Comparison of ENCODE assay signal across 27 cellular contexts in the genomic region with DNA sequence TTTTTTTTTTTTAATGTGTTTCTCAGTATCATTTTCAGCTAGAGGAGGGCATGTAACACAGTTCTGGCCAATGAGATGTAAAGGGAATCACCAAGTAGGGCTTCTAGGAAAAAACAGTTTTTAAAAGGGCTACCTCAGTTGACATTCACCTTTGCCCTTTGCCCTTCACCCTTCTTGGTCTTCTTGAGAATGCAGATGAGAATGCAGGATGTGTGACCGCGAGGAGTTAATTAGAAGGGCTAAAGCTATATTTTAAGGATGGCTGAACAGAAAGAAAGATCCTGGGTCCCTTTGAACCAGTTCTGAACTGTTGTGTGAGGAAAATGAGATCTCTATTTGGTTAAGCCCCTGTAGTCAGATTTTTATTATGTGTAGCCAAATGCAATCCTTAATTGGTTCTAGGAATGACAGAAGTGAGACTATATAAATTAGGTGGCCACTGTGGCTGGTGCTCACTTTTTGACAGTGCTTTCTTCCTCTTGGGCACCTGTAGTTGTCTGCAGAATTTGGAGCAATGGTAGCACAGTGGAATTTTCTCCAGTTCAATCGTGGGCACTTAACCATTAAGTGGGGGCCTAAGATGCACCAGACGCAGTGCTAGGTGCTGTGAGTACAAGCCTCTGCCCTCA.
"Had no signal": no experiment of that assay in that cellular context is flagged by ENCODE, and none has a peak within 500 bp of the region (broad histone marks: within the 10 kb centered on the region; RNA-seq: fewer than 3 reads in every experiment).

No MANE protein-coding gene starts in this region.

- H3K4me3 Mint-ChIP-seq: activated CD4-positive, alpha-beta memory T cell treated with anti-CD3 and anti-CD28 coated beads for 36 hours; activated naive CD4-positive, alpha-beta T cell treated with anti-CD3 and anti-CD28 coated beads, Interleukin-2, amount 10 ng/mL, durations not matched to agents 7 days and 5 days; memory B cell; natural killer cell treated with Interleukin-12 subunit alpha and Interleukin-12 subunit beta and Interleukin-15 and Interleukin-18, amount 100 ng/mL, for 72 hours; stimulated activated naive B cell treated with anti-CD40 and anti-IgM and Interleukin-4, amounts not matched to agents 10 μg/mL and 1 μg/mL and 100 μg/mL, for 72 hours; WTC11 had no signal

- H3K27ac Mint-ChIP-seq: activated CD4-positive, alpha-beta memory T cell treated with anti-CD3 and anti-CD28 coated beads for 36 hours; activated naive CD4-positive, alpha-beta T cell treated with anti-CD3 and anti-CD28 coated beads, Interleukin-2, amount 10 ng/mL, durations not matched to agents 7 days and 5 days; memory B cell; natural killer cell treated with Interleukin-12 subunit alpha and Interleukin-12 subunit beta and Interleukin-15 and Interleukin-18, amount 100 ng/mL, for 72 hours; stimulated activated naive B cell treated with anti-CD40 and anti-IgM and Interleukin-4, amounts not matched to agents 10 μg/mL and 1 μg/mL and 100 μg/mL, for 72 hours had no signal

- H3K36me3 ChIP-seq: brain microvascular endothelial cell, sigmoid colon, uterus had no signal

- H3K27me3 ChIP-seq: brain microvascular endothelial cell, sigmoid colon, testis, uterus had no signal

- H3K4me3 ChIP-seq: sigmoid colon, smooth muscle cell, testis, uterus had no signal

- H3K27ac ChIP-seq: brain microvascular endothelial cell, testis, uterus had no signal

- H3K4me1 ChIP-seq: sigmoid colon, uterus had no signal

- H3K9me3 ChIP-seq: sigmoid colon, testis, uterus had no signal

- H3K4me2 ChIP-seq: smooth muscle cell had no signal

- H3K36me3 Mint-ChIP-seq: activated CD4-positive, alpha-beta memory T cell treated with anti-CD3 and anti-CD28 coated beads for 36 hours; activated naive CD4-positive, alpha-beta T cell treated with anti-CD3 and anti-CD28 coated beads, Interleukin-2, amount 10 ng/mL, durations not matched to agents 7 days and 5 days; memory B cell; natural killer cell treated with Interleukin-12 subunit alpha and Interleukin-12 subunit beta and Interleukin-15 and Interleukin-18, amount 100 ng/mL, for 72 hours; stimulated activated naive B cell treated with anti-CD40 and anti-IgM and Interleukin-4, amounts not matched to agents 10 μg/mL and 1 μg/mL and 100 μg/mL, for 72 hours; WTC11 had no signal

- DNase-seq: activated CD4-positive, alpha-beta memory T cell treated with anti-CD3 and anti-CD28 coated beads for 36 hours; activated CD4-positive, alpha-beta T cell treated with anti-CD3 and anti-CD28 coated beads for 4 hours; activated effector memory CD4-positive, alpha-beta T cell treated with Interleukin-2 at 50 U/mL for 16 hours; activated naive CD4-positive, alpha-beta T cell treated with anti-CD3 and anti-CD28 coated beads, Interleukin-2, amount 10 ng/mL, durations not matched to agents 7 days and 5 days; activated T-cell treated with anti-CD3 and anti-CD28 coated beads, Interleukin-2, amount 50 U/mL, for 48 hours; aorta; brain microvascular endothelial cell; central memory CD4-positive, alpha-beta T cell; dermis blood vessel endothelial cell; effector memory CD4-positive, alpha-beta T cell; foreskin melanocyte; hippocampal formation; occipital lobe; posterior cingulate gyrus; retina; stimulated activated CD4-positive, alpha-beta T cell treated with anti-CD3 and anti-CD28 coated beads, Interleukin-15, amount 100 ng/mL, for 24 hours; stimulated activated naive B cell treated with anti-CD40 and anti-IgM and Interleukin-4, amounts not matched to agents 10 μg/mL and 1 μg/mL and 100 μg/mL, for 72 hours; T-helper 9 cell; testis; trophoblast cell; uterus had no signal

- ATAC-seq: esophagus mucosa, WTC11 had no signal

- H3K9me3 Mint-ChIP-seq: activated CD4-positive, alpha-beta memory T cell treated with anti-CD3 and anti-CD28 coated beads for 36 hours; activated naive CD4-positive, alpha-beta T cell treated with anti-CD3 and anti-CD28 coated beads, Interleukin-2, amount 10 ng/mL, durations not matched to agents 7 days and 5 days; memory B cell; natural killer cell treated with Interleukin-12 subunit alpha and Interleukin-12 subunit beta and Interleukin-15 and Interleukin-18, amount 100 ng/mL, for 72 hours; stimulated activated naive B cell treated with anti-CD40 and anti-IgM and Interleukin-4, amounts not matched to agents 10 μg/mL and 1 μg/mL and 100 μg/mL, for 72 hours; WTC11 had no signal

- H3K4me1 Mint-ChIP-seq: activated naive CD4-positive, alpha-beta T cell treated with anti-CD3 and anti-CD28 coated beads, Interleukin-2, amount 10 ng/mL, durations not matched to agents 7 days and 5 days; memory B cell had no signal

- H3K27me3 Mint-ChIP-seq: activated CD4-positive, alpha-beta memory T cell treated with anti-CD3 and anti-CD28 coated beads for 36 hours had no signal
